ENCODE assay signal across 1 cellular context in the genomic region with DNA sequence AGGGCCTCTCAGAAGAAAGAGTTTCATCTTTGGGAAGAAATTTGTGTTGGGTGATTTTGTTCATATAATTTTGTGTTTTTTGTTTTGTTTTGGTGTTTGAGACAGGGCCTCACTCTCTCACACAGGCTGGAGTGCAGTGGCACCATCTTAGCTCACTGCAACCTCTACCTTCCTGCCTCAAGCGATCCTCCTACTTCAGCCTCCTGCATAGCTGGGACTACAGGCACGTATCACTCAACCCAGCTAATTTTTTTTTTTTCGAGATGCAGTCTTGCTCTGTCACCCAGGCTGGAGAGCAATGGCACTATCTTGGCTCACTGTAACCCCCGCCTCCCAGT.
TF ChIP-seq lines count a peak whose summit lies in the region.

No MANE protein-coding gene starts in this region.

TF ChIP-seq in HCT116, 20 proteins besides CTCF, POLR2A, EP300 and RAD21 (continued from another document):
- no peak for TF ChIP-seq ATF3 (IDR thresholded peaks at IDR 0.05)
- TF ChIP-seq FOSL1 (IDR thresholded peaks at IDR 0.05; ENCODE audit: low read depth) = no peak
- TF ChIP-seq, protein P1, sequence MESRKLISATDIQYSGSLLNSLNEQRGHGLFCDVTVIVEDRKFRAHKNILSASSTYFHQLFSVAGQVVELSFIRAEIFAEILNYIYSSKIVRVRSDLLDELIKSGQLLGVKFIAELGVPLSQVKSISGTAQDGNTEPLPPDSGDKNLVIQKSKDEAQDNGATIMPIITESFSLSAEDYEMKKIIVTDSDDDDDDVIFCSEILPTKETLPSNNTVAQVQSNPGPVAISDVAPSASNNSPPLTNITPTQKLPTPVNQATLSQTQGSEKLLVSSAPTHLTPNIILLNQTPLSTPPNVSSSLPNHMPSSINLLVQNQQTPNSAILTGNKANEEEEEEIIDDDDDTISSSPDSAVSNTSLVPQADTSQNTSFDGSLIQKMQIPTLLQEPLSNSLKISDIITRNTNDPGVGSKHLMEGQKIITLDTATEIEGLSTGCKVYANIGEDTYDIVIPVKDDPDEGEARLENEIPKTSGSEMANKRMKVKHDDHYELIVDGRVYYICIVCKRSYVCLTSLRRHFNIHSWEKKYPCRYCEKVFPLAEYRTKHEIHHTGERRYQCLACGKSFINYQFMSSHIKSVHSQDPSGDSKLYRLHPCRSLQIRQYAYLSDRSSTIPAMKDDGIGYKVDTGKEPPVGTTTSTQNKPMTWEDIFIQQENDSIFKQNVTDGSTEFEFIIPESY (IDR thresholded peaks at IDR 0.05; ENCODE audit: extremely low read depth, insufficient replicate concordance, low read length) = no peak
- no peak for TF ChIP-seq JUND (IDR thresholded peaks at IDR 0.05)
- no peak for TF ChIP-seq EZH2phosphoT487 (IDR thresholded peaks at IDR 0.05; ENCODE audit: borderline replicate concordance)
- TF ChIP-seq SIN3A (IDR thresholded peaks at IDR 0.05; ENCODE audit: low read depth) = no peak
- no peak for TF ChIP-seq EZH2 (IDR thresholded peaks at IDR 0.05)
- TF ChIP-seq CBX3 (IDR thresholded peaks at IDR 0.05; ENCODE audit: low read depth) = no peak
- no peak for TF ChIP-seq SP1 (IDR thresholded peaks at IDR 0.05; ENCODE audit: low read depth)
- no peak for TF ChIP-seq ELF1 (IDR thresholded peaks at IDR 0.05; ENCODE audit: borderline replicate concordance, low read depth)
- no peak for TF ChIP-seq SRF (IDR thresholded peaks at IDR 0.05; ENCODE audit: low read depth)
- no peak for TF ChIP-seq EGR1 (IDR thresholded peaks at IDR 0.05; ENCODE audit: low read depth)
- no peak for TF ChIP-seq TCF7L2 (IDR thresholded peaks at IDR 0.05; ENCODE audit: borderline replicate concordance, extremely low read depth, insufficient read depth, insufficient read length)
- no peak for TF ChIP-seq CEBPB (IDR thresholded peaks at IDR 0.05; ENCODE audit: low read depth)
- TF ChIP-seq MAX (IDR thresholded peaks at IDR 0.05) = no peak
- TF ChIP-seq, protein P2, sequence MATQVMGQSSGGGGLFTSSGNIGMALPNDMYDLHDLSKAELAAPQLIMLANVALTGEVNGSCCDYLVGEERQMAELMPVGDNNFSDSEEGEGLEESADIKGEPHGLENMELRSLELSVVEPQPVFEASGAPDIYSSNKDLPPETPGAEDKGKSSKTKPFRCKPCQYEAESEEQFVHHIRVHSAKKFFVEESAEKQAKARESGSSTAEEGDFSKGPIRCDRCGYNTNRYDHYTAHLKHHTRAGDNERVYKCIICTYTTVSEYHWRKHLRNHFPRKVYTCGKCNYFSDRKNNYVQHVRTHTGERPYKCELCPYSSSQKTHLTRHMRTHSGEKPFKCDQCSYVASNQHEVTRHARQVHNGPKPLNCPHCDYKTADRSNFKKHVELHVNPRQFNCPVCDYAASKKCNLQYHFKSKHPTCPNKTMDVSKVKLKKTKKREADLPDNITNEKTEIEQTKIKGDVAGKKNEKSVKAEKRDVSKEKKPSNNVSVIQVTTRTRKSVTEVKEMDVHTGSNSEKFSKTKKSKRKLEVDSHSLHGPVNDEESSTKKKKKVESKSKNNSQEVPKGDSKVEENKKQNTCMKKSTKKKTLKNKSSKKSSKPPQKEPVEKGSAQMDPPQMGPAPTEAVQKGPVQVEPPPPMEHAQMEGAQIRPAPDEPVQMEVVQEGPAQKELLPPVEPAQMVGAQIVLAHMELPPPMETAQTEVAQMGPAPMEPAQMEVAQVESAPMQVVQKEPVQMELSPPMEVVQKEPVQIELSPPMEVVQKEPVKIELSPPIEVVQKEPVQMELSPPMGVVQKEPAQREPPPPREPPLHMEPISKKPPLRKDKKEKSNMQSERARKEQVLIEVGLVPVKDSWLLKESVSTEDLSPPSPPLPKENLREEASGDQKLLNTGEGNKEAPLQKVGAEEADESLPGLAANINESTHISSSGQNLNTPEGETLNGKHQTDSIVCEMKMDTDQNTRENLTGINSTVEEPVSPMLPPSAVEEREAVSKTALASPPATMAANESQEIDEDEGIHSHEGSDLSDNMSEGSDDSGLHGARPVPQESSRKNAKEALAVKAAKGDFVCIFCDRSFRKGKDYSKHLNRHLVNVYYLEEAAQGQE (IDR thresholded peaks at IDR 0.05; ENCODE audit: low read depth) = no peak
- TF ChIP-seq ZNF274 (IDR thresholded peaks at IDR 0.05; ENCODE audit: low read depth, low read length) = no peak
